Comparison of ENCODE assay signal across 1 cellular context in the genomic region with DNA sequence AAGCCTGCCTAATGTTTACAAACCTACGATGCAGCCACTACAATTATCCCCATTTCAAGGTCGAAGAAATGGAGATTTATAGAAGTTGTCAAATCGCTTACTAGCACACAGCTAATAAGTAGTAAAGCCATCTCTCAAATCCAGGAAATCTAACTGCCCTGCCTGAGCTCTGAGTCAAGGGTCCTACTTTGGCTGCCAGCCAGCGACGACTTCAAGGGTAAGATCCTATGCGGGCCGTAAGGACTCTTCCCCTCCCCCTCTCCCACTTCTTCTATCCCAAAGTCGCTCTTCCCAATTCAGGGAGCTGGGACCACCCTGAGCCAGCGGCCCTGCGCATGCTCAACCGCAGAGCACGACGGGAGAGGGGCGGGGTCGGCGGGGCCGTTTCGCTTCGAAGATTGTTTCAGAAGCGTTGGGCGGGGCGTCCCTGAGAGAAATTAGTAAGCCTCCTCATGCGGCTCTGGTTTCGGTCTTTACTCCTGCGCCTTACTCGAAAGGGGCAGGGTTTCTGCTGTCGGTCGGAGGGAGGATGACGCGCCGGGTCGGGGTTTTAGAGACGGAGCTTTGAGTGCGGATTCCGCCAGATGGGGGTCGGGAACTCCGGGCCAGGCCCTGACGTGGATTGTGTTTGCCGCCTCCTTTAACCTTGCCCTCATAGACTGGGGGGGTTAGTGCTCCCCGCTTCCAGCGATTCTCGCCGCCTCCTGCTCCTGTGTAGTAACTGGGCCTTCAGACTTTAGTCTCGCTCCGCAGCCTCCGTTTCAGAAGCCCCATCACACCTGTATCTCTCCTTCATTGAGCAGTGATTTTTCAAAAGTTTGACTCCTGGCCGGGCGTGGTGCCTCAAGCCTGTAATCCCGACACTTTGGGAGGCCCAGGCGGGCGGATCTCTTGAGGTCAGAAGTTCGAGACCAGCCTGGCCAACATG.
TF ChIP-seq lines count a peak whose summit lies in the region.

A gene (plus strand): TSS at position 383 of the 928 bp plus-strand sequence. CDS start 14,603 bp downstream, outside the sequence.

TF ChIP-seq in K562, 482 proteins besides CTCF, POLR2A, EP300 and RAD21 (continued from another document and continues in another):
- TF ChIP-seq, protein P1, sequence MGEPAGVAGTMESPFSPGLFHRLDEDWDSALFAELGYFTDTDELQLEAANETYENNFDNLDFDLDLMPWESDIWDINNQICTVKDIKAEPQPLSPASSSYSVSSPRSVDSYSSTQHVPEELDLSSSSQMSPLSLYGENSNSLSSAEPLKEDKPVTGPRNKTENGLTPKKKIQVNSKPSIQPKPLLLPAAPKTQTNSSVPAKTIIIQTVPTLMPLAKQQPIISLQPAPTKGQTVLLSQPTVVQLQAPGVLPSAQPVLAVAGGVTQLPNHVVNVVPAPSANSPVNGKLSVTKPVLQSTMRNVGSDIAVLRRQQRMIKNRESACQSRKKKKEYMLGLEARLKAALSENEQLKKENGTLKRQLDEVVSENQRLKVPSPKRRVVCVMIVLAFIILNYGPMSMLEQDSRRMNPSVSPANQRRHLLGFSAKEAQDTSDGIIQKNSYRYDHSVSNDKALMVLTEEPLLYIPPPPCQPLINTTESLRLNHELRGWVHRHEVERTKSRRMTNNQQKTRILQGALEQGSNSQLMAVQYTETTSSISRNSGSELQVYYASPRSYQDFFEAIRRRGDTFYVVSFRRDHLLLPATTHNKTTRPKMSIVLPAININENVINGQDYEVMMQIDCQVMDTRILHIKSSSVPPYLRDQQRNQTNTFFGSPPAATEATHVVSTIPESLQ (CRISPR knock-in tag; IDR thresholded peaks at IDR 0.05): no peak
- TF ChIP-seq KLF1 (tag; IDR thresholded peaks at IDR 0.05) (no peak), CBX1 (IDR thresholded peaks at IDR 0.05; ENCODE audit: low read depth) (peak; percentile 91), GABPA (tag; conservative IDR thresholded peaks at IDR 0.05; ENCODE audit: low read depth) (0 out of 2 replicates have a peak, but pooled peaks have one; percentile 4), RBBP5 (IDR thresholded peaks at IDR 0.05; ENCODE audit: borderline replicate concordance, insufficient read depth, low read length, poor library complexity, severe bottlenecking) (peak; percentile 96), SUPT5H (IDR thresholded peaks at IDR 0.05) (peak; percentile 87), ZNF445 (CRISPR knock-in tag; IDR thresholded peaks at IDR 0.05; ENCODE audit: low read depth) (no peak), SAP30 (IDR thresholded peaks at IDR 0.05; ENCODE audit: borderline replicate concordance, insufficient read depth, low read depth, low read length, poor library complexity, severe bottlenecking) (peak; percentile 70), EZH2 (IDR thresholded peaks at IDR 0.05; ENCODE audit: borderline replicate concordance, low read depth, low read length) (no peak), L3MBTL2 (IDR thresholded peaks at IDR 0.05) (peak; percentile 89), PCBP2 (IDR thresholded peaks at IDR 0.05; ENCODE audit: low read depth, low read length, poor library complexity, severe bottlenecking) (no peak), POLR2AphosphoS2 (IDR thresholded peaks at IDR 0.05; ENCODE audit: low read length) (peak; percentile 50; the same call in 1 of the 2 replicates), ZNF175 (CRISPR knock-in tag; IDR thresholded peaks at IDR 0.05; ENCODE audit: low read depth) (no peak), PML (IDR thresholded peaks at IDR 0.05; ENCODE audit: low read length) (peak; percentile 73; the same call in 1 of the 2 replicates), ZNF76 (CRISPR knock-in tag; IDR thresholded peaks at IDR 0.05; ENCODE audit: borderline replicate concordance) (peak; percentile 67), CHCHD3 (CRISPR knock-in tag; IDR thresholded peaks at IDR 0.05) (0 out of 2 replicates have a peak, but pooled peaks have one; percentile 6), ZNF143 (CRISPR knock-in tag; IDR thresholded peaks at IDR 0.05) (peak; percentile 81), MYNN (IDR thresholded peaks at IDR 0.05) (0 out of 2 replicates have a peak, but pooled peaks have one; percentile 44), MYNN (CRISPR knock-in tag; IDR thresholded peaks at IDR 0.05) (no peak), TCF7 (IDR thresholded peaks at IDR 0.05; ENCODE audit: borderline replicate concordance) (0 out of 2 replicates have a peak, but pooled peaks have one; percentile 18), FIP1L1 (IDR thresholded peaks at IDR 0.05; ENCODE audit: low read depth, low read length, poor library complexity, severe bottlenecking) (no peak), SP2 (IDR thresholded peaks at IDR 0.05; ENCODE audit: extremely low read depth, low read depth, low read length, poor library complexity, severe bottlenecking) (no peak), HDAC1 (IDR thresholded peaks at IDR 0.05) (peak in 1 of 2 experiments; percentile 70; a peak in 2 of 4 replicates)
- TF ChIP-seq, protein P2, sequence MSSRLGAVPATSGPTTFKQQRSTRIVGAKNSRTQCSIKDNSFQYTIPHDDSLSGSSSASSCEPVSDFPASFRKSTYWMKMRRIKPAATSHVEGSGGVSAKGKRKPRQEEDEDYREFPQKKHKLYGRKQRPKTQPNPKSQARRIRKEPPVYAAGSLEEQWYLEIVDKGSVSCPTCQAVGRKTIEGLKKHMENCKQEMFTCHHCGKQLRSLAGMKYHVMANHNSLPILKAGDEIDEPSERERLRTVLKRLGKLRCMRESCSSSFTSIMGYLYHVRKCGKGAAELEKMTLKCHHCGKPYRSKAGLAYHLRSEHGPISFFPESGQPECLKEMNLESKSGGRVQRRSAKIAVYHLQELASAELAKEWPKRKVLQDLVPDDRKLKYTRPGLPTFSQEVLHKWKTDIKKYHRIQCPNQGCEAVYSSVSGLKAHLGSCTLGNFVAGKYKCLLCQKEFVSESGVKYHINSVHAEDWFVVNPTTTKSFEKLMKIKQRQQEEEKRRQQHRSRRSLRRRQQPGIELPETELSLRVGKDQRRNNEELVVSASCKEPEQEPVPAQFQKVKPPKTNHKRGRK (tag; IDR thresholded peaks at IDR 0.05): no peak
- TF ChIP-seq, protein P3, sequence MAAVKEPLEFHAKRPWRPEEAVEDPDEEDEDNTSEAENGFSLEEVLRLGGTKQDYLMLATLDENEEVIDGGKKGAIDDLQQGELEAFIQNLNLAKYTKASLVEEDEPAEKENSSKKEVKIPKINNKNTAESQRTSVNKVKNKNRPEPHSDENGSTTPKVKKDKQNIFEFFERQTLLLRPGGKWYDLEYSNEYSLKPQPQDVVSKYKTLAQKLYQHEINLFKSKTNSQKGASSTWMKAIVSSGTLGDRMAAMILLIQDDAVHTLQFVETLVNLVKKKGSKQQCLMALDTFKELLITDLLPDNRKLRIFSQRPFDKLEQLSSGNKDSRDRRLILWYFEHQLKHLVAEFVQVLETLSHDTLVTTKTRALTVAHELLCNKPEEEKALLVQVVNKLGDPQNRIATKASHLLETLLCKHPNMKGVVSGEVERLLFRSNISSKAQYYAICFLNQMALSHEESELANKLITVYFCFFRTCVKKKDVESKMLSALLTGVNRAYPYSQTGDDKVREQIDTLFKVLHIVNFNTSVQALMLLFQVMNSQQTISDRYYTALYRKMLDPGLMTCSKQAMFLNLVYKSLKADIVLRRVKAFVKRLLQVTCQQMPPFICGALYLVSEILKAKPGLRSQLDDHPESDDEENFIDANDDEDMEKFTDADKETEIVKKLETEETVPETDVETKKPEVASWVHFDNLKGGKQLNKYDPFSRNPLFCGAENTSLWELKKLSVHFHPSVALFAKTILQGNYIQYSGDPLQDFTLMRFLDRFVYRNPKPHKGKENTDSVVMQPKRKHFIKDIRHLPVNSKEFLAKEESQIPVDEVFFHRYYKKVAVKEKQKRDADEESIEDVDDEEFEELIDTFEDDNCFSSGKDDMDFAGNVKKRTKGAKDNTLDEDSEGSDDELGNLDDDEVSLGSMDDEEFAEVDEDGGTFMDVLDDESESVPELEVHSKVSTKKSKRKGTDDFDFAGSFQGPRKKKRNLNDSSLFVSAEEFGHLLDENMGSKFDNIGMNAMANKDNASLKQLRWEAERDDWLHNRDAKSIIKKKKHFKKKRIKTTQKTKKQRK (IDR thresholded peaks at IDR 0.05; ENCODE audit: borderline replicate concordance, low read depth, low read length): no peak
- TF ChIP-seq, protein P4, sequence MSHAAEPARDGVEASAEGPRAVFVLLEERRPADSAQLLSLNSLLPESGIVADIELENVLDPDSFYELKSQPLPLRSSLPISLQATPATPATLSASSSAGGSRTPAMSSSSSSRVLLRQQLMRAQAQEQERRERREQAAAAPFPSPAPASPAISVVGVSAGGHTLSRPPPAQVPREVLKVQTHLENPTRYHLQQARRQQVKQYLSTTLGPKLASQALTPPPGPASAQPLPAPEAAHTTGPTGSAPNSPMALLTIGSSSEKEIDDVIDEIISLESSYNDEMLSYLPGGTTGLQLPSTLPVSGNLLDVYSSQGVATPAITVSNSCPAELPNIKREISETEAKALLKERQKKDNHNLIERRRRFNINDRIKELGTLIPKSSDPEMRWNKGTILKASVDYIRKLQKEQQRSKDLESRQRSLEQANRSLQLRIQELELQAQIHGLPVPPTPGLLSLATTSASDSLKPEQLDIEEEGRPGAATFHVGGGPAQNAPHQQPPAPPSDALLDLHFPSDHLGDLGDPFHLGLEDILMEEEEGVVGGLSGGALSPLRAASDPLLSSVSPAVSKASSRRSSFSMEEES (CRISPR knock-in tag; IDR thresholded peaks at IDR 0.05): no peak
- TF ChIP-seq, protein P5, sequence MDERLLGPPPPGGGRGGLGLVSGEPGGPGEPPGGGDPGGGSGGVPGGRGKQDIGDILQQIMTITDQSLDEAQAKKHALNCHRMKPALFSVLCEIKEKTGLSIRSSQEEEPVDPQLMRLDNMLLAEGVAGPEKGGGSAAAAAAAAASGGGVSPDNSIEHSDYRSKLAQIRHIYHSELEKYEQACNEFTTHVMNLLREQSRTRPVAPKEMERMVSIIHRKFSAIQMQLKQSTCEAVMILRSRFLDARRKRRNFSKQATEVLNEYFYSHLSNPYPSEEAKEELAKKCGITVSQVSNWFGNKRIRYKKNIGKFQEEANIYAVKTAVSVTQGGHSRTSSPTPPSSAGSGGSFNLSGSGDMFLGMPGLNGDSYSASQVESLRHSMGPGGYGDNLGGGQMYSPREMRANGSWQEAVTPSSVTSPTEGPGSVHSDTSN (CRISPR knock-in tag; IDR thresholded peaks at IDR 0.05; ENCODE audit: low read depth): no peak
- TF ChIP-seq, protein P5 (tag; conservative IDR thresholded peaks at IDR 0.05; ENCODE audit: low read depth): 0 out of 2 replicates have a peak, but pooled peaks have one; percentile 29
- TF ChIP-seq, protein P6, sequence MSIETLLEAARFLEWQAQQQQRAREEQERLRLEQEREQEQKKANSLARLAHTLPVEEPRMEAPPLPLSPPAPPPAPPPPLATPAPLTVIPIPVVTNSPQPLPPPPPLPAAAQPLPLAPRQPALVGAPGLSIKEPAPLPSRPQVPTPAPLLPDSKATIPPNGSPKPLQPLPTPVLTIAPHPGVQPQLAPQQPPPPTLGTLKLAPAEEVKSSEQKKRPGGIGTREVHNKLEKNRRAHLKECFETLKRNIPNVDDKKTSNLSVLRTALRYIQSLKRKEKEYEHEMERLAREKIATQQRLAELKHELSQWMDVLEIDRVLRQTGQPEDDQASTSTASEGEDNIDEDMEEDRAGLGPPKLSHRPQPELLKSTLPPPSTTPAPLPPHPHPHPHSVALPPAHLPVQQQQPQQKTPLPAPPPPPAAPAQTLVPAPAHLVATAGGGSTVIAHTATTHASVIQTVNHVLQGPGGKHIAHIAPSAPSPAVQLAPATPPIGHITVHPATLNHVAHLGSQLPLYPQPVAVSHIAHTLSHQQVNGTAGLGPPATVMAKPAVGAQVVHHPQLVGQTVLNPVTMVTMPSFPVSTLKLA (conservative IDR thresholded peaks at IDR 0.05): peak in 1 of 2 experiments; percentile 81; a peak in 3 of 4 replicates
- TF ChIP-seq, protein P7, sequence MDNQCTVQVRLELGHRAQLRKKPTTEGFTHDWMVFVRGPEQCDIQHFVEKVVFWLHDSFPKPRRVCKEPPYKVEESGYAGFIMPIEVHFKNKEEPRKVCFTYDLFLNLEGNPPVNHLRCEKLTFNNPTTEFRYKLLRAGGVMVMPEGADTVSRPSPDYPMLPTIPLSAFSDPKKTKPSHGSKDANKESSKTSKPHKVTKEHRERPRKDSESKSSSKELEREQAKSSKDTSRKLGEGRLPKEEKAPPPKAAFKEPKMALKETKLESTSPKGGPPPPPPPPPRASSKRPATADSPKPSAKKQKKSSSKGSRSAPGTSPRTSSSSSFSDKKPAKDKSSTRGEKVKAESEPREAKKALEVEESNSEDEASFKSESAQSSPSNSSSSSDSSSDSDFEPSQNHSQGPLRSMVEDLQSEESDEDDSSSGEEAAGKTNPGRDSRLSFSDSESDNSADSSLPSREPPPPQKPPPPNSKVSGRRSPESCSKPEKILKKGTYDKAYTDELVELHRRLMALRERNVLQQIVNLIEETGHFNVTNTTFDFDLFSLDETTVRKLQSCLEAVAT (IDR thresholded peaks at IDR 0.05): no peak; a peak in 1 of 4 replicates
- TF ChIP-seq, protein P8, sequence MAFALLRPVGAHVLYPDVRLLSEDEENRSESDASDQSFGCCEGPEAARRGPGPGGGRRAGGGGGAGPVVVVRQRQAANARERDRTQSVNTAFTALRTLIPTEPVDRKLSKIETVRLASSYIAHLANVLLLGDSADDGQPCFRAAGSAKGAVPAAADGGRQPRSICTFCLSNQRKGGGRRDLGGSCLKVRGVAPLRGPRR (CRISPR knock-in tag; IDR thresholded peaks at IDR 0.05): no peak
- TF ChIP-seq, protein P9, sequence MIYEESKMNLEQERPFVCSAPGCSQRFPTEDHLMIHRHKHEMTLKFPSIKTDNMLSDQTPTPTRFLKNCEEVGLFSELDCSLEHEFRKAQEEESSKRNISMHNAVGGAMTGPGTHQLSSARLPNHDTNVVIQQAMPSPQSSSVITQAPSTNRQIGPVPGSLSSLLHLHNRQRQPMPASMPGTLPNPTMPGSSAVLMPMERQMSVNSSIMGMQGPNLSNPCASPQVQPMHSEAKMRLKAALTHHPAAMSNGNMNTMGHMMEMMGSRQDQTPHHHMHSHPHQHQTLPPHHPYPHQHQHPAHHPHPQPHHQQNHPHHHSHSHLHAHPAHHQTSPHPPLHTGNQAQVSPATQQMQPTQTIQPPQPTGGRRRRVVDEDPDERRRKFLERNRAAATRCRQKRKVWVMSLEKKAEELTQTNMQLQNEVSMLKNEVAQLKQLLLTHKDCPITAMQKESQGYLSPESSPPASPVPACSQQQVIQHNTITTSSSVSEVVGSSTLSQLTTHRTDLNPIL (CRISPR knock-in tag; IDR thresholded peaks at IDR 0.05): no peak
- TF ChIP-seq, protein P10, sequence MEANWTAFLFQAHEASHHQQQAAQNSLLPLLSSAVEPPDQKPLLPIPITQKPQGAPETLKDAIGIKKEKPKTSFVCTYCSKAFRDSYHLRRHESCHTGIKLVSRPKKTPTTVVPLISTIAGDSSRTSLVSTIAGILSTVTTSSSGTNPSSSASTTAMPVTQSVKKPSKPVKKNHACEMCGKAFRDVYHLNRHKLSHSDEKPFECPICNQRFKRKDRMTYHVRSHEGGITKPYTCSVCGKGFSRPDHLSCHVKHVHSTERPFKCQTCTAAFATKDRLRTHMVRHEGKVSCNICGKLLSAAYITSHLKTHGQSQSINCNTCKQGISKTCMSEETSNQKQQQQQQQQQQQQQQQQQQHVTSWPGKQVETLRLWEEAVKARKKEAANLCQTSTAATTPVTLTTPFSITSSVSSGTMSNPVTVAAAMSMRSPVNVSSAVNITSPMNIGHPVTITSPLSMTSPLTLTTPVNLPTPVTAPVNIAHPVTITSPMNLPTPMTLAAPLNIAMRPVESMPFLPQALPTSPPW (CRISPR knock-in tag; IDR thresholded peaks at IDR 0.05): peak; percentile 82
